27 cellular contexts compared by ENCODE assay signal in genomic region chr19:55362174-55362989, GRCh38. TPM values are rescaled to one million over a fixed set of nuclear protein-coding genes. Genes with fewer than 3 reads are reported as not detected.
DNase-seq lines count a peak whose midpoint lies in the region; ATAC-seq, FAIRE-seq and TF ChIP-seq lines count a peak whose summit lies in the region.
"Had no signal": no experiment of that assay in that cellular context is flagged by ENCODE, and none has a peak within 500 bp of the region (broad histone marks: within the 10 kb centered on the region; RNA-seq: fewer than 3 reads in every experiment).

No MANE protein-coding gene starts in this region.

- H3K36me3 ChIP-seq in K562 (ENCODE audit: control insufficient read depth, insufficient read depth, low read length) (no peaks in the 10 kb centered on the region), neuronal stem cell (replicated peaks in 1 of 2; ENCODE audit: control insufficient read depth in 2 of 2, insufficient read depth in 2 of 2, low read length in 2 of 2) (no peaks in the 10 kb centered on the region)
- H3K36me3 ChIP-seq: Peyer's patch had no signal

- H3K14ac ChIP-seq in neuronal stem cell (ENCODE audit: low read length): peak overlapping the region; percentile 25

- peak overlapping the region in 1 of 2 experiments; percentile 74; a peak in 1 of 4 replicates for H3K9ac ChIP-seq in K562 (ENCODE audit: insufficient read depth in 1 of 2, low read depth in 2 of 2, low read length in 2 of 2)
- H3K9ac ChIP-seq in neuronal stem cell (ENCODE audit: low read depth, low read length, poor library complexity): peak overlapping the region; percentile 44

- no peaks in the 10 kb centered on the region for H3K79me1 ChIP-seq in neuronal stem cell (ENCODE audit: low read depth, low read length)

- H3K4me3 Mint-ChIP-seq in natural killer cell: no peak overlapping the region
- H3K4me3 Mint-ChIP-seq: CD8-positive, alpha-beta memory T cell had no signal

- peak overlapping the region; percentile 5 for H2BK5ac ChIP-seq in neuronal stem cell (ENCODE audit: low read length)

- no peaks in the 10 kb centered on the region for H3K9me3 Mint-ChIP-seq in natural killer cell
- H3K9me3 Mint-ChIP-seq: CD8-positive, alpha-beta memory T cell had no signal

- ATAC-seq in A549 (peak; percentile 26 to 31; a peak in 5 of 6 replicates), K562 (no peak), natural killer cell (no peak)
- ATAC-seq: SK-N-SH treated with all-trans-retinoic acid at 6 μM for 48 hours had no signal

- H3K4me1 Mint-ChIP-seq in natural killer cell: no peaks in the 10 kb centered on the region
- H3K4me1 Mint-ChIP-seq: CD8-positive, alpha-beta memory T cell had no signal

- CTCF ChIA-PET in A549 (lab: Yijun Ruan, JAX) (interaction anchor here (0.6 to 14.8 kb wide), 11 partner anchors 9 to 221 kb away, joined by 3 to 105 read pairs (median 3); partner anchors contain the start of gene TMEM238), K562 (lab: Yijun Ruan, JAX; ENCODE audit: low intra/inter-chr PET ratio) (no interaction called here)

- peak overlapping the region; percentile 7 for H4K8ac ChIP-seq in neuronal stem cell (ENCODE audit: low read depth, low read length)

- no peak for DNase-seq in A549 (ENCODE audit: low read depth in 1 of 2, low spot score in 1 of 2)
- no peak for DNase-seq in K562 (ENCODE audit: extremely low read depth in 1 of 4, low spot score in 3 of 4)
- no peak for DNase-seq in neuronal stem cell (ENCODE audit: low spot score)
- no peak for DNase-seq in natural killer cell
- no peak for DNase-seq in GM03348 (ENCODE audit: low spot score)
- no peak for DNase-seq in MV-4-11 (lab: John Stamatoyannopoulos, UW)
- DNase-seq: 8988T; Calu3; CD8-positive, alpha-beta memory T cell; DMS153; IMR-90; Karpas-422; NCI-H1694 treated with DMSO at 0.1 percent for 48 hours; NCI-H2081 treated with DMSO at 0.1 percent for 48 hours; NCI-H2171 treated with DMSO at 0.1 percent for 48 hours; NCI-H446; NCI-H526; Peyer's patch had no signal

- intact Hi-C loops in K562 (cut with micrococcal nuclease) (no loop called here), natural killer cell (cut with micrococcal nuclease) (no loop called here)

- TF ChIP-seq EP300 in A549 (IDR thresholded peaks at IDR 0.05): no peak
- no peak for TF ChIP-seq EP300 in K562 (IDR thresholded peaks at IDR 0.05; ENCODE audit: low read length)

- no peaks in the 10 kb centered on the region for H3K36me3 Mint-ChIP-seq in natural killer cell
- H3K36me3 Mint-ChIP-seq: CD8-positive, alpha-beta memory T cell had no signal

- H3K4me3 ChIP-seq in A549 (no peak overlapping the region), K562 (no peak overlapping the region), neuronal stem cell (ENCODE audit: low read length in 2 of 2) (no peak overlapping the region)
- H3K4me3 ChIP-seq: Peyer's patch had no signal

- 78% methylated on average over 29 of the region's 38 CpGs for WGBS in A549 (ENCODE audit: missing lambda C conversion rate)
- 61% methylated on average over 15 of the region's 38 CpGs for whole genome bisulfite sequencing in K562 (ENCODE audit: insufficient coverage, low coverage, missing lambda C conversion rate)
- no CpG with 5 or more reads among the region's 38 CpGs for WGBS in neuronal stem cell (ENCODE audit: extremely low coverage in 2 of 2, insufficient read length in 2 of 2, insufficient replicate concordance in 1 of 2), 2 donors

- H3K79me2 ChIP-seq in K562 (ENCODE audit: control insufficient read depth, insufficient read depth, low read length): no peaks in the 10 kb centered on the region

- H2BK15ac ChIP-seq in neuronal stem cell (ENCODE audit: low read length): peak overlapping the region; percentile 100

- H3K4me2 ChIP-seq in A549 (no peak overlapping the region), K562 (ENCODE audit: insufficient read depth, low read length) (no peak overlapping the region), neuronal stem cell (ENCODE audit: insufficient read depth, low read length, poor library complexity, severe bottlenecking) (no peak overlapping the region)

- no peaks in the 10 kb centered on the region for H4K20me1 ChIP-seq in K562 (replicated peaks; ENCODE audit: control insufficient read depth, insufficient read depth, low read length)

- H3K23ac ChIP-seq in neuronal stem cell (ENCODE audit: low read depth, low read length, poor library complexity): peak overlapping the region; percentile 35

- POLR2A ChIA-PET in A549 (lab: Yijun Ruan, JAX) (interaction anchor here (2.0 kb wide), 1 partner anchor 45 kb away, joined by 4 read pairs; no protein-coding TSS in a partner anchor), K562 (lab: Yijun Ruan, JAX) (interaction anchor here (0.6 kb wide), 1 partner anchor 44 kb away, joined by 3 read pairs; no protein-coding TSS in a partner anchor)

- peak overlapping the region; percentile 90 for H2AK5ac ChIP-seq in neuronal stem cell (ENCODE audit: low read depth, low read length)

- TF ChIP-seq POLR2A in A549 (IDR thresholded peaks at IDR 0.05; ENCODE audit: low read length): no peak
- no peak for TF ChIP-seq POLR2A in K562 (conservative IDR thresholded peaks at IDR 0.05)

- H3K9me3 ChIP-seq in A549 (no peaks in the 10 kb centered on the region), K562 (replicated peaks; ENCODE audit: control insufficient read depth, insufficient read depth, low read depth, low read length) (no peaks in the 10 kb centered on the region), neuronal stem cell (replicated peaks in 1 of 2; ENCODE audit: control insufficient read depth in 2 of 2, insufficient read depth in 1 of 2, low read depth in 1 of 2, low read length in 2 of 2) (no peaks in the 10 kb centered on the region)
- H3K9me3 ChIP-seq: Peyer's patch had no signal

- H3K27ac ChIP-seq in A549 (peak overlapping the region in 1 of 2 experiments; percentile 47; a peak in 3 of 6 replicates), K562 (ENCODE audit: extremely low read depth, low read depth, low read length) (no peak overlapping the region), neuronal stem cell (replicated peaks; ENCODE audit: low read length) (no peak overlapping the region)
- H3K27ac ChIP-seq: C4-2B, Peyer's patch had no signal

- peak overlapping the region; percentile 38 for H3K4ac ChIP-seq in neuronal stem cell (ENCODE audit: low read length)

- no peak overlapping the region for H2AFZ ChIP-seq in K562 (ENCODE audit: low read depth, low read length)
- H2AFZ ChIP-seq in neuronal stem cell (ENCODE audit: low read length): peak overlapping the region; percentile 80

- in situ Hi-C loops in K562 (cut with MboI): no loop called here

- BruUV-seq in K562 (replicated peaks; lab: Mats Ljungman, UMichigan): no TSS peak

- peak overlapping the region; percentile 91 for H2BK120ac ChIP-seq in neuronal stem cell (ENCODE audit: low read depth, low read length)

- H3K9me1 ChIP-seq in K562 (ENCODE audit: control insufficient read depth, insufficient read depth, low read length): no peaks in the 10 kb centered on the region

- peak overlapping the region; percentile 97 for H3K18ac ChIP-seq in neuronal stem cell (ENCODE audit: low read length)

- no peak overlapping the region for H3K27ac Mint-ChIP-seq in natural killer cell
- H3K27ac Mint-ChIP-seq: CD8-positive, alpha-beta memory T cell had no signal

- H3K27me3 ChIP-seq in K562 (ENCODE audit: control insufficient read depth in 2 of 2, insufficient read depth in 2 of 2, low read length in 2 of 2) (peaks cover 0 to 2% of the 10 kb centered on the region in 2 experiments; a peak in 2 of 5 replicates), neuronal stem cell (ENCODE audit: control insufficient read depth in 3 of 3, insufficient read depth in 3 of 3, low read depth in 1 of 3, low read length in 3 of 3) (peaks cover 0 to 9% (median 1%) of the 10 kb centered on the region in 3 experiments)
- H3K27me3 ChIP-seq: Peyer's patch had no signal

- FAIRE-seq in A549 (lab: Jason Lieb, UNC) (no peak), K562 (lab: Jason Lieb, UNC) (no peak)
- FAIRE-seq: G401.6, GM19239, H54 had no signal

- no peak for TF ChIP-seq CTCF in A549 (IDR thresholded peaks at IDR 0.05)
- TF ChIP-seq CTCF in K562 (IDR thresholded peaks at IDR 0.05 in 2 of 3, conservative IDR thresholded peaks at IDR 0.05 in 1 of 3; ENCODE audit: insufficient read depth in 2 of 3, low read depth in 1 of 3, low read length in 3 of 3): no peak
- TF ChIP-seq CTCF in natural killer cell (IDR thresholded peaks at IDR 0.05): no peak

- TF ChIP-seq RAD21 in A549 (conservative IDR thresholded peaks at IDR 0.05 in 1 of 2, IDR thresholded peaks at IDR 0.05 in 1 of 2): no peak
- TF ChIP-seq RAD21 in K562 (CRISPR knock-in tag; conservative IDR thresholded peaks at IDR 0.05 in 1 of 2, IDR thresholded peaks at IDR 0.05 in 1 of 2): no peak

- peak overlapping the region; percentile 95 for H2BK12ac ChIP-seq in neuronal stem cell (ENCODE audit: low read length)

- peaks cover 34% of the 10 kb centered on the region for H3K4me1 ChIP-seq in A549
- H3K4me1 ChIP-seq in K562 (replicated peaks in 1 of 2; ENCODE audit: control insufficient read depth in 2 of 2, insufficient read depth in 2 of 2, low read length in 2 of 2): peaks cover 0 to 54% of the 10 kb centered on the region in 2 experiments; a peak in 2 of 5 replicates
- H3K4me1 ChIP-seq in neuronal stem cell (ENCODE audit: control insufficient read depth in 2 of 2, insufficient read depth in 1 of 2, low read depth in 1 of 2, low read length in 2 of 2): peaks cover 7 to 11% of the 10 kb centered on the region in 2 donors
- H3K4me1 ChIP-seq: Peyer's patch had no signal

- no peak overlapping the region for H4K91ac ChIP-seq in neuronal stem cell (ENCODE audit: low read depth, low read length, poor library complexity)

- H3K27me3 Mint-ChIP-seq in natural killer cell (ENCODE audit: low read depth in 2 of 2): peaks cover 4 to 9% of the 10 kb centered on the region in 2 donors

RNA-seq across cellular contexts. Expression of gene GARIN5B, which starts 0.7 kb away (rescaled TPM):
- polyA plus RNA-seq in A549 (2011; rRNA removed) (not detected in 2 replicates), A549 (2017; fragmentation: RNase III; extraction: RNeasy Plus Mini Kit Qiagen cat#74134 plus additional on column Dnase treatment) (0.05 TPM in 3 replicates), K562 (2011; rRNA removed) (not detected in 2 replicates), K562 (2014; fragmentation: Illumina TruSeq; extraction: Trizol) (not detected in 2 replicates), K562 (2014; fragmentation: Nextera tagmentation; extraction: Ambion mirVana) (not detected), K562 (2014; rRNA removed) (not detected in 2 replicates)
- polyA plus RNA-seq in A549 (2012; cell fraction: cytosol; rRNA removed): 0.01 TPM in 1 of 2 replicates, not detected in the other
- polyA plus RNA-seq in A549 (2012; cell fraction: nucleus; rRNA removed): 0.20 and 0.23 TPM in 2 replicates
- not detected in 2 replicates for polyA minus RNA-seq in A549 (2011; rRNA and poly(A)+ RNA removed)
- total RNA-seq in K562 (2011; cell fraction: chromatin; rRNA removed; ENCODE audit: low replicate concordance): not detected in 2 replicates
- not detected in 2 replicates for total RNA-seq in K562 (2011; cell fraction: nucleolus; rRNA removed)
- not detected in 2 replicates for total RNA-seq in K562 (2011; cell fraction: nucleoplasm; rRNA removed)
- total RNA-seq in K562 (2014; rRNA removed) (not detected in 2 replicates), K562 (2014; rRNA removed; fragmentation: Illumina TruSeq; extraction: Trizol) (not detected in 2 replicates), K562 (2015; rRNA removed; fragmentation: Illumina TruSeq; extraction: Trizol) (not detected in 2 replicates), K562 (2021) (not detected in 2 replicates), natural killer cell (not detected)
- not detected in 2 replicates for polyA plus RNA-seq in K562 (2011; cell fraction: cytosol; rRNA removed)
- 0.04 TPM in 1 of 2 replicates, not detected in the other for polyA plus RNA-seq in K562 (2011; cell fraction: nucleus; rRNA removed)
- polyA plus RNA-seq in K562 (2012): not detected in 2 replicates
- not detected in 2 replicates for polyA minus RNA-seq in K562 (2011; rRNA and poly(A)+ RNA removed)
- polyA minus RNA-seq in K562 (2011; cell fraction: cytosol; rRNA and poly(A)+ RNA removed): not detected in 2 replicates
- not detected in 2 replicates for polyA minus RNA-seq in K562 (2011; cell fraction: nucleus; rRNA and poly(A)+ RNA removed)
- polyA plus RNA-seq in neuronal stem cell (2013, experiment 1 of 2): 0.08 TPM
- 0.08 TPM for polyA plus RNA-seq in neuronal stem cell (2013, experiment 2 of 2)
- total RNA-seq: Calu3; CD8-positive, alpha-beta memory T cell; Daoy; HT1080; IMR-90; M059J; OCI-LY7; Peyer's patch had no signal
- polyA plus RNA-seq: CD8-positive, alpha-beta memory T cell; IMR-90 had no signal

RNA-seq across cellular contexts. Expression of gene COX6B2, which starts 7.9 kb away (rescaled TPM):
- polyA plus RNA-seq in A549 (2011; rRNA removed) (0.78 and 0.82 TPM in 2 replicates), A549 (2017; fragmentation: RNase III; extraction: RNeasy Plus Mini Kit Qiagen cat#74134 plus additional on column Dnase treatment) (3.1 to 6.4 TPM (median 3.9 TPM) in 3 replicates), K562 (2011; rRNA removed) (1.8 and 1.9 TPM in 2 replicates), K562 (2014; fragmentation: Illumina TruSeq; extraction: Trizol) (1.2 and 2.1 TPM in 2 replicates), K562 (2014; fragmentation: Nextera tagmentation; extraction: Ambion mirVana) (under 1 TPM; 0.56 to 0.71 TPM), K562 (2014; rRNA removed) (1.4 and 1.5 TPM in 2 replicates)
- polyA plus RNA-seq in A549 (2012; cell fraction: cytosol; rRNA removed): 0.66 and 1.00 TPM in 2 replicates
- polyA plus RNA-seq in A549 (2012; cell fraction: nucleus; rRNA removed): 4.6 and 7.0 TPM in 2 replicates
- polyA minus RNA-seq in A549 (2011; rRNA and poly(A)+ RNA removed): 0.74 and 1.2 TPM in 2 replicates
- total RNA-seq in K562 (2011; cell fraction: chromatin; rRNA removed; ENCODE audit: low replicate concordance): 4.5 and 12.9 TPM in 2 replicates
- 6.8 and 7.2 TPM in 2 replicates for total RNA-seq in K562 (2011; cell fraction: nucleolus; rRNA removed)
- total RNA-seq in K562 (2011; cell fraction: nucleoplasm; rRNA removed): 7.8 and 8.9 TPM in 2 replicates
- total RNA-seq in K562 (2014; rRNA removed) (0.59 and 1.3 TPM in 2 replicates), K562 (2014; rRNA removed; fragmentation: Illumina TruSeq; extraction: Trizol) (0.40 and 0.61 TPM in 2 replicates), K562 (2015; rRNA removed; fragmentation: Illumina TruSeq; extraction: Trizol) (0.23 and 0.83 TPM in 2 replicates), K562 (2021) (2.5 and 2.6 TPM in 2 replicates), natural killer cell (1 to 10 TPM in 1 of 3 donors, under 1 TPM in 1, not detected in 1; 0.26 to 6.5 TPM)
- 1.0 and 2.3 TPM in 2 replicates for polyA plus RNA-seq in K562 (2011; cell fraction: cytosol; rRNA removed)
- polyA plus RNA-seq in K562 (2011; cell fraction: nucleus; rRNA removed): 13.4 and 60.3 TPM in 2 replicates
- polyA plus RNA-seq in K562 (2012): 0.97 and 1.7 TPM in 2 replicates
- 0.51 and 0.60 TPM in 2 replicates for polyA minus RNA-seq in K562 (2011; rRNA and poly(A)+ RNA removed)
- 0.38 TPM in 1 of 2 replicates, not detected in the other for polyA minus RNA-seq in K562 (2011; cell fraction: cytosol; rRNA and poly(A)+ RNA removed)
- polyA minus RNA-seq in K562 (2011; cell fraction: nucleus; rRNA and poly(A)+ RNA removed): 1.8 and 2.6 TPM in 2 replicates
- 0.81 TPM for polyA plus RNA-seq in neuronal stem cell (2013, experiment 1 of 2)
- 0.71 TPM for polyA plus RNA-seq in neuronal stem cell (2013, experiment 2 of 2)
- total RNA-seq: CD8-positive, alpha-beta memory T cell; Daoy; HT1080; IMR-90; OCI-LY7; Peyer's patch had no signal
- polyA plus RNA-seq: CD8-positive, alpha-beta memory T cell had no signal

RNA-seq across cellular contexts. Expression of gene IL11, which starts 7.9 kb away (rescaled TPM):
- 42.1 and 52.4 TPM in 2 replicates for polyA plus RNA-seq in A549 (2011; rRNA removed)
- polyA plus RNA-seq in A549 (2012; cell fraction: cytosol; rRNA removed): 27.4 and 54.2 TPM in 2 replicates
- 89.3 and 99.2 TPM in 2 replicates for polyA plus RNA-seq in A549 (2012; cell fraction: nucleus; rRNA removed)
- polyA plus RNA-seq in A549 (2017; fragmentation: RNase III; extraction: RNeasy Plus Mini Kit Qiagen cat#74134 plus additional on column Dnase treatment): 91.7 to 115 TPM (median 100.0 TPM) in 3 replicates
- polyA minus RNA-seq in A549 (2011; rRNA and poly(A)+ RNA removed): 19.6 and 26.4 TPM in 2 replicates
- total RNA-seq in K562 (2011; cell fraction: chromatin; rRNA removed; ENCODE audit: low replicate concordance): 0.28 and 0.97 TPM in 2 replicates
- total RNA-seq in K562 (2011; cell fraction: nucleolus; rRNA removed): 1.0 TPM in 1 of 2 replicates, not detected in the other
- 0.53 and 0.81 TPM in 2 replicates for total RNA-seq in K562 (2011; cell fraction: nucleoplasm; rRNA removed)
- not detected in 2 replicates for total RNA-seq in K562 (2014; rRNA removed)
- not detected in 2 replicates for total RNA-seq in K562 (2014; rRNA removed; fragmentation: Illumina TruSeq; extraction: Trizol)
- not detected in 2 replicates for total RNA-seq in K562 (2015; rRNA removed; fragmentation: Illumina TruSeq; extraction: Trizol)
- not detected in 2 replicates for total RNA-seq in K562 (2021)
- 0.19 and 0.42 TPM in 2 replicates for polyA plus RNA-seq in K562 (2011; rRNA removed)
- 0.12 and 1.5 TPM in 2 replicates for polyA plus RNA-seq in K562 (2011; cell fraction: cytosol; rRNA removed)
- polyA plus RNA-seq in K562 (2011; cell fraction: nucleus; rRNA removed): 1.2 and 3.6 TPM in 2 replicates
- polyA plus RNA-seq in K562 (2012): 0.10 and 0.19 TPM in 2 replicates
- polyA plus RNA-seq in K562 (2014; fragmentation: Illumina TruSeq; extraction: Trizol): 0.06 TPM in 1 of 2 replicates, not detected in the other
- not detected for polyA plus RNA-seq in K562 (2014; fragmentation: Nextera tagmentation; extraction: Ambion mirVana)
- polyA plus RNA-seq in K562 (2014; rRNA removed): 0.04 TPM in 1 of 2 replicates, not detected in the other
- 0.11 TPM in 1 of 2 replicates, not detected in the other for polyA minus RNA-seq in K562 (2011; rRNA and poly(A)+ RNA removed)
- 0.86 TPM in 1 of 2 replicates, not detected in the other for polyA minus RNA-seq in K562 (2011; cell fraction: cytosol; rRNA and poly(A)+ RNA removed)
- polyA minus RNA-seq in K562 (2011; cell fraction: nucleus; rRNA and poly(A)+ RNA removed): 0.40 TPM in 1 of 2 replicates, not detected in the other
- polyA plus RNA-seq in neuronal stem cell (2013, experiment 1 of 2): 1.1 TPM
- polyA plus RNA-seq in neuronal stem cell (2013, experiment 2 of 2): 1.1 TPM
- total RNA-seq in natural killer cell: under 1 TPM; 0.14 to 0.35 (median 0.27) TPM
- total RNA-seq: Peyer's patch had no signal
- polyA plus RNA-seq: CD8-positive, alpha-beta memory T cell had no signal

RNA-seq across cellular contexts. Expression of gene TMEM190, which starts 14.2 kb away (rescaled TPM):
- 0.58 and 1.1 TPM in 2 replicates for polyA plus RNA-seq in A549 (2011; rRNA removed)
- polyA plus RNA-seq in A549 (2012; cell fraction: cytosol; rRNA removed): 1.6 and 1.9 TPM in 2 replicates
- 11.6 and 14.4 TPM in 2 replicates for polyA plus RNA-seq in A549 (2012; cell fraction: nucleus; rRNA removed)
- 1.2 to 1.9 TPM (median 1.7 TPM) in 3 replicates for polyA plus RNA-seq in A549 (2017; fragmentation: RNase III; extraction: RNeasy Plus Mini Kit Qiagen cat#74134 plus additional on column Dnase treatment)
- 0.41 TPM in 1 of 2 replicates, not detected in the other for polyA minus RNA-seq in A549 (2011; rRNA and poly(A)+ RNA removed)
- not detected in 2 replicates for total RNA-seq in K562 (2011; cell fraction: chromatin; rRNA removed; ENCODE audit: low replicate concordance)
- total RNA-seq in K562 (2011; cell fraction: nucleolus; rRNA removed): not detected in 2 replicates
- not detected in 2 replicates for total RNA-seq in K562 (2011; cell fraction: nucleoplasm; rRNA removed)
- not detected in 2 replicates for total RNA-seq in K562 (2014; rRNA removed)
- not detected in 2 replicates for total RNA-seq in K562 (2014; rRNA removed; fragmentation: Illumina TruSeq; extraction: Trizol)
- total RNA-seq in K562 (2015; rRNA removed; fragmentation: Illumina TruSeq; extraction: Trizol): not detected in 2 replicates
- total RNA-seq in K562 (2021): not detected in 2 replicates
- not detected in 2 replicates for polyA plus RNA-seq in K562 (2011; rRNA removed)
- not detected in 2 replicates for polyA plus RNA-seq in K562 (2011; cell fraction: cytosol; rRNA removed)
- polyA plus RNA-seq in K562 (2011; cell fraction: nucleus; rRNA removed): 0.37 TPM in 1 of 2 replicates, not detected in the other
- polyA plus RNA-seq in K562 (2012): not detected in 2 replicates
- not detected in 2 replicates for polyA plus RNA-seq in K562 (2014; fragmentation: Illumina TruSeq; extraction: Trizol)
- not detected for polyA plus RNA-seq in K562 (2014; fragmentation: Nextera tagmentation; extraction: Ambion mirVana)
- polyA plus RNA-seq in K562 (2014; rRNA removed): not detected in 2 replicates
- polyA minus RNA-seq in K562 (2011; rRNA and poly(A)+ RNA removed): not detected in 2 replicates
- not detected in 2 replicates for polyA minus RNA-seq in K562 (2011; cell fraction: cytosol; rRNA and poly(A)+ RNA removed)
- not detected in 2 replicates for polyA minus RNA-seq in K562 (2011; cell fraction: nucleus; rRNA and poly(A)+ RNA removed)
- 0.85 TPM for polyA plus RNA-seq in neuronal stem cell (2013, experiment 1 of 2)
- polyA plus RNA-seq in neuronal stem cell (2013, experiment 2 of 2): 0.46 TPM
- total RNA-seq in natural killer cell: not detected
- total RNA-seq: Calu3; CD8-positive, alpha-beta memory T cell; Daoy; HT1080; IMR-90; OCI-LY7; Peyer's patch had no signal
- polyA plus RNA-seq: CD8-positive, alpha-beta memory T cell had no signal

RNA-seq across cellular contexts. Expression of gene TMEM238, which starts 21.7 kb away (rescaled TPM):
- polyA plus RNA-seq in A549 (2011; rRNA removed): 0.37 and 0.70 TPM in 2 replicates
- 2.0 and 2.9 TPM in 2 replicates for polyA plus RNA-seq in A549 (2012; cell fraction: cytosol; rRNA removed)
- 1.8 and 4.0 TPM in 2 replicates for polyA plus RNA-seq in A549 (2012; cell fraction: nucleus; rRNA removed)
- 2.5 to 3.6 TPM (median 2.7 TPM) in 3 replicates for polyA plus RNA-seq in A549 (2017; fragmentation: RNase III; extraction: RNeasy Plus Mini Kit Qiagen cat#74134 plus additional on column Dnase treatment)
- polyA minus RNA-seq in A549 (2011; rRNA and poly(A)+ RNA removed): 0.37 and 0.44 TPM in 2 replicates
- total RNA-seq in K562 (2011; cell fraction: chromatin; rRNA removed; ENCODE audit: low replicate concordance): not detected in 2 replicates
- total RNA-seq in K562 (2011; cell fraction: nucleolus; rRNA removed): 0.53 and 1.5 TPM in 2 replicates
- total RNA-seq in K562 (2011; cell fraction: nucleoplasm; rRNA removed): not detected in 2 replicates
- 3.6 and 3.7 TPM in 2 replicates for total RNA-seq in K562 (2014; rRNA removed)
- 0.18 TPM in 1 of 2 replicates, not detected in the other for total RNA-seq in K562 (2014; rRNA removed; fragmentation: Illumina TruSeq; extraction: Trizol)
- total RNA-seq in K562 (2015; rRNA removed; fragmentation: Illumina TruSeq; extraction: Trizol): 0.18 and 0.38 TPM in 2 replicates
- total RNA-seq in K562 (2021): 4.3 and 5.1 TPM in 2 replicates
- polyA plus RNA-seq in K562 (2011; rRNA removed): 0.18 TPM in 1 of 2 replicates, not detected in the other
- polyA plus RNA-seq in K562 (2011; cell fraction: cytosol; rRNA removed): 0.21 and 3.5 TPM in 2 replicates
- 0.67 TPM in 1 of 2 replicates, not detected in the other for polyA plus RNA-seq in K562 (2011; cell fraction: nucleus; rRNA removed)
- 1.4 and 1.7 TPM in 2 replicates for polyA plus RNA-seq in K562 (2012)
- not detected in 2 replicates for polyA plus RNA-seq in K562 (2014; fragmentation: Illumina TruSeq; extraction: Trizol)
- polyA plus RNA-seq in K562 (2014; fragmentation: Nextera tagmentation; extraction: Ambion mirVana): not detected
- polyA plus RNA-seq in K562 (2014; rRNA removed): 1.3 and 2.1 TPM in 2 replicates
- polyA minus RNA-seq in K562 (2011; rRNA and poly(A)+ RNA removed): not detected in 2 replicates
- not detected in 2 replicates for polyA minus RNA-seq in K562 (2011; cell fraction: cytosol; rRNA and poly(A)+ RNA removed)
- polyA minus RNA-seq in K562 (2011; cell fraction: nucleus; rRNA and poly(A)+ RNA removed): 0.40 and 0.89 TPM in 2 replicates
- 0.14 TPM for polyA plus RNA-seq in neuronal stem cell (2013, experiment 1 of 2)
- 0.14 TPM for polyA plus RNA-seq in neuronal stem cell (2013, experiment 2 of 2)
- 1 to 10 TPM; 2.9 to 5.1 (median 4.0) TPM for total RNA-seq in natural killer cell
- total RNA-seq: IMR-90 had no signal
- polyA plus RNA-seq: IMR-90 had no signal

Comparison
In these comparisons a context has a peak if more than half of its experiments do, and no peak if none do; other contexts are left out.
1. ATAC-seq: peak in A549 (2 of 2); none in K562 (single experiment) and natural killer cell (0 of 3).